27 cellular contexts compared by ENCODE assay signal in the genomic region with DNA sequence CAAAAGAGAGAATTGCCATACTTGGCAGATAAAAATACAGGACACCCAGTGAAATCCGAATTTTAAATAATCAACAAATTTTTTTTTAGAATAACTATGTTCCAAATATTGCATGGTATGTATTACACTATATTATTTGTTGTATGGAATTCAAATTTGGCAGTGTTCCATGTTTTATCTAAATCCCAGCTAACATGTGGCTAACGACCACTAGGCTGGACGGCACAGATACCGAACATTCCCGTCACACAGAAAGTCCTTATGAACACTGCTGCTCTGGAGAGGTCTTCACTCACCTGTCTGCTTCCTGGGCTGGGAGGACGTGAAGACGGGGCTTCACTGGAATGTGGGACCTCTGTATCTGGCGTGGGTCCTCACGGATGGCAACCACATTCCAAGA. TPM values are rescaled to one million over a fixed set of nuclear protein-coding genes. Genes with fewer than 3 reads are reported as not detected.
A peak's percentile ranks its signal among the peaks of the same experiment; 100 is the strongest.
DNase-seq lines count a peak whose midpoint lies in the region; ATAC-seq, FAIRE-seq and TF ChIP-seq lines count a peak whose summit lies in the region.
"Had no signal": no experiment of that assay in that cellular context is flagged by ENCODE, and none has a peak within 500 bp of the region (broad histone marks: within the 10 kb centered on the region; RNA-seq: fewer than 3 reads in every experiment).

No MANE protein-coding gene starts in this region.

- H3K4me1 ChIP-seq in astrocyte (ENCODE audit: insufficient read depth, low read length), result peaks cover 51% of the 10 kb centered on the region
- peaks cover 0 to 54% (median 33%) of the 10 kb centered on the region in 3 donors for H3K4me1 ChIP-seq in gastroesophageal sphincter
- H3K4me1 ChIP-seq in rectal smooth muscle tissue (ENCODE audit: control insufficient read depth, insufficient read depth, low read length), result peaks cover 30% of the 10 kb centered on the region
- H3K4me1 ChIP-seq in foreskin keratinocyte, result no peaks in the 10 kb centered on the region
- H3K4me1 ChIP-seq: A549 had no signal

- H3K4me3 Mint-ChIP-seq in astrocyte (ENCODE audit: unreplicated experiment), result no peak overlapping the region
- H3K4me3 Mint-ChIP-seq: activated CD4-positive, alpha-beta T cell treated with anti-CD3 and anti-CD28 coated beads, Interleukin-2, amount 10 ng/mL, durations not matched to agents 7 days and 5 days; activated CD8-positive, alpha-beta memory T cell treated with anti-CD3 and anti-CD28 coated beads, Interleukin-2, amount 10 ng/mL, durations not matched to agents 7 days and 5 days; B cell had no signal

- TF ChIP-seq CTCF in AG04450 (IDR thresholded peaks at IDR 0.05; ENCODE audit: low read depth, low read length) (no peak), astrocyte (IDR thresholded peaks at IDR 0.05; ENCODE audit: insufficient read depth, low read depth, low read length) (no peak), gastroesophageal sphincter (IDR thresholded peaks at IDR 0.05) (no peak), foreskin keratinocyte (conservative IDR thresholded peaks at IDR 0.05) (no peak)

- TF ChIP-seq EP300 in gastroesophageal sphincter (IDR thresholded peaks at IDR 0.05), result no peak

- peaks cover 4% of the 10 kb centered on the region for H3K36me3 ChIP-seq in astrocyte (ENCODE audit: insufficient read depth, low read length)
- peaks cover 0 to 6% of the 10 kb centered on the region in 2 donors for H3K36me3 ChIP-seq in gastroesophageal sphincter
- H3K36me3 ChIP-seq in rectal smooth muscle tissue (ENCODE audit: control insufficient read depth, insufficient read depth, low read length), result no peaks in the 10 kb centered on the region
- H3K36me3 ChIP-seq: gastrocnemius medialis, thyroid gland had no signal

- CTCF ChIA-PET in AG04450 (lab: Charles Lee), result interaction anchor here (1.4 to 3.9 kb wide), 2 partner anchors 253 to 281 kb away, joined by 7 to 15 read pairs; a partner anchor contains a TSS

- no peak for TF ChIP-seq POLR2A in gastroesophageal sphincter (IDR thresholded peaks at IDR 0.05)

- H3K27me3 Mint-ChIP-seq in astrocyte (ENCODE audit: low read depth, unreplicated experiment), result no peaks in the 10 kb centered on the region
- H3K27me3 Mint-ChIP-seq: activated CD4-positive, alpha-beta T cell treated with anti-CD3 and anti-CD28 coated beads, Interleukin-2, amount 10 ng/mL, durations not matched to agents 7 days and 5 days; activated CD8-positive, alpha-beta memory T cell treated with anti-CD3 and anti-CD28 coated beads, Interleukin-2, amount 10 ng/mL, durations not matched to agents 7 days and 5 days; B cell had no signal

- ATAC-seq in gastroesophageal sphincter, result no peak
- ATAC-seq in GM19023 (IDR thresholded peaks at IDR 0.05; ENCODE audit: unreplicated experiment), result no peak
- ATAC-seq in foreskin keratinocyte, result no peak
- ATAC-seq: activated CD8-positive, alpha-beta memory T cell treated with anti-CD3 and anti-CD28 coated beads, Interleukin-2, amount 10 ng/mL, durations not matched to agents 7 days and 5 days; gastrocnemius medialis; mucosa of descending colon; Panc1 had no signal

- H3K9me3 ChIP-seq in AG04450 (ENCODE audit: control insufficient read depth, insufficient read depth, low read length), result peaks cover 7% of the 10 kb centered on the region
- no peaks in the 10 kb centered on the region for H3K9me3 ChIP-seq in astrocyte (ENCODE audit: insufficient read depth, low read depth, low read length)
- H3K9me3 ChIP-seq in gastroesophageal sphincter, result peaks cover 0 to 5% (median 0%) of the 10 kb centered on the region in 3 donors
- H3K9me3 ChIP-seq: gastrocnemius medialis, mucosa of descending colon, thyroid gland had no signal

- H3K36me3 Mint-ChIP-seq in astrocyte (ENCODE audit: low read depth, unreplicated experiment), result peaks cover 3% of the 10 kb centered on the region
- H3K36me3 Mint-ChIP-seq: activated CD8-positive, alpha-beta memory T cell treated with anti-CD3 and anti-CD28 coated beads, Interleukin-2, amount 10 ng/mL, durations not matched to agents 7 days and 5 days had no signal

- H3K4me1 Mint-ChIP-seq in astrocyte (ENCODE audit: low read depth, unreplicated experiment), result peaks cover 20% of the 10 kb centered on the region

- 65 to 78% methylated on average over 2 to 5 of the region's 9 CpGs for WGBS in gastroesophageal sphincter (ENCODE audit: low coverage in 1 of 2), 2 donors

- FAIRE-seq in astrocyte (lab: Jason Lieb, UNC), result no peak
- FAIRE-seq: A549, GM12892, islet of Langerhans had no signal

- peak overlapping the region; percentile 61 for H3K4me2 ChIP-seq in astrocyte (ENCODE audit: low read length)
- H3K4me2 ChIP-seq: A549 had no signal

- H3K9me3 Mint-ChIP-seq in astrocyte (ENCODE audit: unreplicated experiment), result no peaks in the 10 kb centered on the region
- H3K9me3 Mint-ChIP-seq: activated CD4-positive, alpha-beta T cell treated with anti-CD3 and anti-CD28 coated beads, Interleukin-2, amount 10 ng/mL, durations not matched to agents 7 days and 5 days had no signal

- no peaks in the 10 kb centered on the region for H3K79me2 ChIP-seq in astrocyte (ENCODE audit: insufficient read depth, low read length)

- DNase-seq in AG04450 (ENCODE audit: low read depth, low spot score), result no peak
- DNase-seq in astrocyte (ENCODE audit: low read depth), result no peak
- DNase-seq in activated CD8-positive, alpha-beta memory T cell treated with anti-CD3 and anti-CD28 coated beads for 24 hours, result no peak
- DNase-seq in HT-29 (ENCODE audit: low spot score), result no peak
- DNase-seq in foreskin keratinocyte, result no peak
- DNase-seq: activated CD4-positive, alpha-beta T cell treated with anti-CD3 and anti-CD28 coated beads, Interleukin-2, amount 10 ng/mL, durations not matched to agents 7 days and 5 days; activated CD8-positive, alpha-beta memory T cell treated with anti-CD3 and anti-CD28 coated beads, Interleukin-2, amount 10 ng/mL, durations not matched to agents 7 days and 5 days; activated T-cell treated with anti-CD3 and anti-CD28 coated beads, Interleukin-2, amount 50 U/mL, for 48 hours; effector memory CD4-positive, alpha-beta T cell; gastrocnemius medialis; H9; mucosa of descending colon; NCI-H2029 treated with DMSO at 0.1 percent for 48 hours; NCI-H69; posterior cingulate gyrus; SHP77; stimulated activated CD4-positive, alpha-beta T cell treated with anti-CD3 and anti-CD28 coated beads, Interleukin-15, amount 100 ng/mL, for 24 hours; stimulated activated naive CD4-positive, alpha-beta T cell treated with Interleukin-2 at 50 U/mL for 16 hours; thyroid gland had no signal

- no peak overlapping the region for H3K9ac ChIP-seq in astrocyte (ENCODE audit: low read length)
- H3K9ac ChIP-seq in rectal smooth muscle tissue (ENCODE audit: low read length), result no peak overlapping the region

- H4K20me1 ChIP-seq in astrocyte (ENCODE audit: insufficient read depth, low read length), result peaks cover 24% of the 10 kb centered on the region

- H2AFZ ChIP-seq in astrocyte (ENCODE audit: low read depth, low read length), result no peak overlapping the region

- H3K27me3 ChIP-seq in AG04450 (ENCODE audit: control insufficient read depth, insufficient read depth, low read length) (no peaks in the 10 kb centered on the region), astrocyte (ENCODE audit: insufficient read depth, low read length) (no peaks in the 10 kb centered on the region), gastroesophageal sphincter (no peaks in the 10 kb centered on the region), rectal smooth muscle tissue (ENCODE audit: control insufficient read depth, insufficient read depth, low read length) (no peaks in the 10 kb centered on the region), foreskin keratinocyte (no peaks in the 10 kb centered on the region)
- H3K27me3 ChIP-seq: gastrocnemius medialis, thyroid gland had no signal

- POLR2A ChIA-PET in AG04450 (lab: Yijun Ruan, JAX), result interaction anchor here (0.6 kb wide), 1 partner anchor 20 kb away, joined by 4 read pairs; no protein-coding TSS in a partner anchor

- peak overlapping the region; percentile 96 for H3K27ac ChIP-seq in AG04450 (ENCODE audit: low read depth, low read length)
- peak overlapping the region; percentile 45 for H3K27ac ChIP-seq in astrocyte (ENCODE audit: low read depth, low read length)
- H3K27ac ChIP-seq in gastroesophageal sphincter, result peak overlapping the region in 3 of 4 donors; percentile 64 to 77 (median 72)
- peak overlapping the region; percentile 82 for H3K27ac ChIP-seq in rectal smooth muscle tissue (ENCODE audit: low read depth, low read length)
- H3K27ac ChIP-seq in foreskin keratinocyte, result no peak overlapping the region
- H3K27ac ChIP-seq: A549 had no signal

- H3K27ac Mint-ChIP-seq in astrocyte (ENCODE audit: unreplicated experiment), result no peak overlapping the region
- H3K27ac Mint-ChIP-seq: activated CD4-positive, alpha-beta T cell treated with anti-CD3 and anti-CD28 coated beads, Interleukin-2, amount 10 ng/mL, durations not matched to agents 7 days and 5 days; activated CD8-positive, alpha-beta memory T cell treated with anti-CD3 and anti-CD28 coated beads, Interleukin-2, amount 10 ng/mL, durations not matched to agents 7 days and 5 days; B cell; H9 had no signal

- H3K4me3 ChIP-seq in AG04450 (ENCODE audit: low read depth, low read length) (no peak overlapping the region), astrocyte (ENCODE audit: insufficient read depth, low read depth, low read length) (no peak overlapping the region), gastroesophageal sphincter (no peak overlapping the region), rectal smooth muscle tissue (ENCODE audit: low read length) (no peak overlapping the region)
- H3K4me3 ChIP-seq: A549, gastrocnemius medialis, mucosa of descending colon, thyroid gland had no signal

RNA-seq across cellular contexts. Expression of a gene that starts 32.8 kb away (rescaled TPM):
- 109 and 150 TPM in 2 replicates for polyA plus RNA-seq in AG04450 (2011; rRNA removed)
- polyA minus RNA-seq in AG04450 (2011; rRNA and poly(A)+ RNA removed), result 96.3 and 104 TPM in 2 replicates
- total RNA-seq in astrocyte, result 78.0 and 95.1 TPM in 2 replicates
- total RNA-seq in gastroesophageal sphincter, result 10 to 100 TPM; 47.5 to 90.9 (median 70.2) TPM
- total RNA-seq in HT-29 (2014; rRNA removed; shearing (Covaris generic)), result 181 and 203 TPM in 2 replicates
- total RNA-seq in foreskin keratinocyte, result 145 and 154 TPM in 2 replicates
- polyA plus RNA-seq in foreskin keratinocyte, result 104 and 126 TPM in 2 replicates

RNA-seq across cellular contexts. Expression of a gene that starts 33.1 kb away (rescaled TPM):
- polyA plus RNA-seq in AG04450 (2011; rRNA removed), result 9.9 and 13.5 TPM in 2 replicates
- 8.7 and 11.0 TPM in 2 replicates for polyA minus RNA-seq in AG04450 (2011; rRNA and poly(A)+ RNA removed)
- 14.1 and 14.2 TPM in 2 replicates for total RNA-seq in astrocyte
- total RNA-seq in gastroesophageal sphincter, result 10 to 100 TPM in 2 of 4 donors, 1 to 10 TPM in 2; 6.3 to 13.5 (median 9.9) TPM
- total RNA-seq in HT-29 (2014; rRNA removed; shearing (Covaris generic)), result 10.9 and 14.0 TPM in 2 replicates
- total RNA-seq in foreskin keratinocyte, result 29.3 and 30.6 TPM in 2 replicates
- polyA plus RNA-seq in foreskin keratinocyte, result 25.3 and 28.8 TPM in 2 replicates
